ENCODE assay signal across 8 cellular contexts in genomic region chr4:6941796-6942195, GRCh38. TPM values are rescaled to one million over a fixed set of nuclear protein-coding genes. Genes with fewer than 3 reads are reported as not detected.
DNase-seq lines count a peak whose midpoint lies in the region; ATAC-seq and TF ChIP-seq lines count a peak whose summit lies in the region.

No MANE protein-coding gene starts in this region.

- peak overlapping the region; percentile 69 for H3K27ac ChIP-seq in DOHH2 (ENCODE audit: low read depth, low read length)
- peak overlapping the region; percentile 75 to 91 for H3K27ac ChIP-seq in breast epithelium

- intact Hi-C loops in breast epithelium (cut with DNase I; ENCODE audit: low total_unique reads): no loop called here

- H3K4me1 Mint-ChIP-seq in nephron: peaks cover 49% of the 10 kb centered on the region

- TF ChIP-seq CTCF in DOHH2 (IDR thresholded peaks at IDR 0.05; ENCODE audit: low read depth, low read length, poor library complexity, severe bottlenecking): no peak
- no peak for TF ChIP-seq CTCF in breast epithelium (IDR thresholded peaks at IDR 0.05)
- TF ChIP-seq CTCF in nephron (IDR thresholded peaks at IDR 0.05; ENCODE audit: unreplicated experiment in 3 of 3): no peak

- DNase-seq in HT-29 (ENCODE audit: low spot score) (peak; percentile 21), breast epithelium (ENCODE audit: low spot score in 2 of 2) (no peak), H4 (ENCODE audit: low spot score) (no peak), NCI-H1930 (lab: John Stamatoyannopoulos, UW) (no peak)

- peaks cover 11% of the 10 kb centered on the region for H3F3A ChIP-seq in DOHH2 (ENCODE audit: control insufficient read depth, insufficient read depth)

- H3K4me3 ChIP-seq in DOHH2 (ENCODE audit: low read length) (peak overlapping the region; percentile 33), breast epithelium (peak overlapping the region in 1 of 3 donors; percentile 11)

- H3K9me3 ChIP-seq in DOHH2 (ENCODE audit: control insufficient read depth, insufficient read depth, low read length) (no peaks in the 10 kb centered on the region), breast epithelium (no peaks in the 10 kb centered on the region)

- H3K79me2 ChIP-seq in DOHH2 (ENCODE audit: control insufficient read depth, low read length): peaks cover 93% of the 10 kb centered on the region

- H3K9me3 Mint-ChIP-seq in nephron: no peaks in the 10 kb centered on the region

- H3K4me2 ChIP-seq in DOHH2 (ENCODE audit: low read length): peak overlapping the region; percentile 55

- H3K9me2 ChIP-seq in DOHH2 (replicated peaks; ENCODE audit: control insufficient read depth, low read length): no peaks in the 10 kb centered on the region

- peak overlapping the region; percentile 89 to 99 (median 95) for H3K27ac Mint-ChIP-seq in nephron

- H3K27me3 Mint-ChIP-seq in nephron (ENCODE audit: low read depth): peaks cover 8% of the 10 kb centered on the region

- TF ChIP-seq POLR2A in breast epithelium (IDR thresholded peaks at IDR 0.05): no peak

- ATAC-seq in GM21825 (IDR thresholded peaks at IDR 0.05; ENCODE audit: unreplicated experiment): no peak
- no peak for ATAC-seq in GM21423 (IDR thresholded peaks at IDR 0.05; ENCODE audit: unreplicated experiment)

- no peak overlapping the region for H3K4me3 Mint-ChIP-seq in nephron

- no peaks in the 10 kb centered on the region for H3K36me3 Mint-ChIP-seq in nephron (ENCODE audit: low read depth)

- peaks cover 58% of the 10 kb centered on the region for H3K4me1 ChIP-seq in DOHH2 (ENCODE audit: control insufficient read depth, low read length)
- peaks cover 7 to 9% of the 10 kb centered on the region in 2 donors for H3K4me1 ChIP-seq in breast epithelium

- H4K20me1 ChIP-seq in DOHH2 (ENCODE audit: control insufficient read depth, insufficient read depth, low read depth, low read length): peaks cover 30% of the 10 kb centered on the region

- H3K36me3 ChIP-seq in DOHH2 (ENCODE audit: control insufficient read depth, low read length) (peaks cover 56% of the 10 kb centered on the region), breast epithelium (no peaks in the 10 kb centered on the region)

- H3K27me3 ChIP-seq in DOHH2 (ENCODE audit: control insufficient read depth, low read length) (no peaks in the 10 kb centered on the region), breast epithelium (no peaks in the 10 kb centered on the region)

RNA-seq across cellular contexts. Expression of gene TBC1D14, which starts 32.2 kb away (rescaled TPM):
- 54.5 and 58.5 TPM in 2 replicates for total RNA-seq in HT-29 (2014; rRNA removed; shearing (Covaris generic))
- 10 to 100 TPM; 48.5 to 57.3 (median 48.7) TPM for total RNA-seq in breast epithelium
- 38.9 and 43.0 TPM in 2 replicates for total RNA-seq in H4 (2014; rRNA removed; shearing (Covaris generic))
